In the genomic region with DNA sequence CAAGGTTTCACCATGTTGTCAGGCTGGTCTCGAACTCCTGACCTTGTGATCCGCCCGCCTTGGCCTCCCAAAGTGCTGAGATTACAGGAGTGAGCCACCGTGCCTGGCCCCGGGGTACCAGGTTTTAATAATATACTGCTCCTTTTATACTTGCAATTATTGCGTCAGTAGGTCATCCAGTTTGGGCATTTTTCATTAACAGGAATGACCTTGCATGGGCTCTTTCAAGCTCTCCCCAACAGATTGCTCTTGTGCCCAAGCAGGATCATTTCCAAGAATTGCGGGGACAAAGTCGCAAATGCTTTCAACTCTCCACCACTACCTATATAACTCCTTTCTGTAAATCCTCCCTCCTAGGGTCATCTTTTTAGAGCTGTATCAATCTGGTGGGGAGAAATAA, we compare ENCODE assay signal across 17 cellular contexts. TPM values are rescaled to one million over a fixed set of nuclear protein-coding genes. Genes with fewer than 3 reads are reported as not detected.
DNase-seq lines count a peak whose midpoint lies in the region; ATAC-seq lines count a peak whose summit lies in the region.
"Had no signal": no experiment of that assay in that cellular context is flagged by ENCODE, and none has a peak within 500 bp of the region (broad histone marks: within the 10 kb centered on the region; RNA-seq: fewer than 3 reads in every experiment).

No MANE protein-coding gene starts in this region.

- no peaks in the 10 kb centered on the region for H3K27me3 Mint-ChIP-seq in activated naive CD8-positive, alpha-beta T cell
- no peaks in the 10 kb centered on the region for H3K27me3 Mint-ChIP-seq in activated naive CD8-positive, alpha-beta T cell treated with anti-CD3 and anti-CD28 coated beads, Interleukin-2, amount 50 U/mL, for 24 hours
- no peaks in the 10 kb centered on the region for H3K27me3 Mint-ChIP-seq in T-helper 17 cell
- H3K27me3 Mint-ChIP-seq: CD4-positive, alpha-beta memory T cell had no signal

- H3K27ac Mint-ChIP-seq in activated naive CD8-positive, alpha-beta T cell, result peak overlapping the region; percentile 41
- H3K27ac Mint-ChIP-seq in activated naive CD8-positive, alpha-beta T cell treated with anti-CD3 and anti-CD28 coated beads, Interleukin-2, amount 50 U/mL, for 24 hours, result no peak overlapping the region
- peak overlapping the region; percentile 89 for H3K27ac Mint-ChIP-seq in T-helper 17 cell
- H3K27ac Mint-ChIP-seq: GM23338 had no signal

- H3K27ac ChIP-seq in effector memory CD4-positive, alpha-beta T cell (ENCODE audit: insufficient read depth, low read length, poor library complexity, severe bottlenecking), result peak overlapping the region; percentile 2
- H3K27ac ChIP-seq: 22Rv1, A549, C4-2B had no signal

- no peaks in the 10 kb centered on the region for H3K9me3 ChIP-seq in T-helper 17 cell (ENCODE audit: control insufficient read depth, low read length, poor library complexity, severe bottlenecking)
- no peaks in the 10 kb centered on the region for H3K9me3 ChIP-seq in effector memory CD4-positive, alpha-beta T cell (ENCODE audit: control insufficient read depth, low read length)
- H3K9me3 ChIP-seq: A549 had no signal

- no peak for ATAC-seq in activated naive CD8-positive, alpha-beta T cell treated with anti-CD3 and anti-CD28 coated beads, Interleukin-2, amount 50 U/mL, for 24 hours
- ATAC-seq in T-helper 17 cell (no peak), HG02798 (IDR thresholded peaks at IDR 0.05; ENCODE audit: poor library complexity, unreplicated experiment) (no peak), HG03520 (IDR thresholded peaks at IDR 0.05; ENCODE audit: unreplicated experiment) (no peak)
- ATAC-seq: A549, GM23338 had no signal

- DNase-seq in activated naive CD8-positive, alpha-beta T cell treated with anti-CD3 and anti-CD28 coated beads, Interleukin-2, amount 50 U/mL, for 24 hours, result no peak
- no peak for DNase-seq in T-helper 17 cell
- no peak for DNase-seq in effector memory CD4-positive, alpha-beta T cell
- no peak for DNase-seq in hepatic stellate cell (ENCODE audit: low spot score)
- DNase-seq: AML-193; Calu3; CD4-positive, alpha-beta memory T cell; DMS79 treated with DMSO at 0.1 percent for 48 hours; GF-D8; HCEC 1CT had no signal

- peaks cover 73% of the 10 kb centered on the region for H3K36me3 ChIP-seq in effector memory CD4-positive, alpha-beta T cell (ENCODE audit: control insufficient read depth, insufficient read depth, low read length)

- H3K4me3 Mint-ChIP-seq in activated naive CD8-positive, alpha-beta T cell, result no peak overlapping the region
- H3K4me3 Mint-ChIP-seq in activated naive CD8-positive, alpha-beta T cell treated with anti-CD3 and anti-CD28 coated beads, Interleukin-2, amount 50 U/mL, for 24 hours, result no peak overlapping the region
- no peak overlapping the region for H3K4me3 Mint-ChIP-seq in T-helper 17 cell
- H3K4me3 Mint-ChIP-seq: GM23338 had no signal

- peaks cover 13% of the 10 kb centered on the region for H3K36me3 Mint-ChIP-seq in activated naive CD8-positive, alpha-beta T cell
- peaks cover 55% of the 10 kb centered on the region for H3K36me3 Mint-ChIP-seq in activated naive CD8-positive, alpha-beta T cell treated with anti-CD3 and anti-CD28 coated beads, Interleukin-2, amount 50 U/mL, for 24 hours (ENCODE audit: low read depth)
- peaks cover 8% of the 10 kb centered on the region for H3K36me3 Mint-ChIP-seq in T-helper 17 cell (ENCODE audit: low read depth)

- H3K4me1 Mint-ChIP-seq in activated naive CD8-positive, alpha-beta T cell (ENCODE audit: low read depth), result peaks cover 59% of the 10 kb centered on the region
- H3K4me1 Mint-ChIP-seq in activated naive CD8-positive, alpha-beta T cell treated with anti-CD3 and anti-CD28 coated beads, Interleukin-2, amount 50 U/mL, for 24 hours, result peaks cover 34% of the 10 kb centered on the region
- H3K4me1 Mint-ChIP-seq in T-helper 17 cell, result peaks cover 22% of the 10 kb centered on the region
- H3K4me1 Mint-ChIP-seq: GM23338 had no signal

- no peak overlapping the region for H3K4me3 ChIP-seq in effector memory CD4-positive, alpha-beta T cell (ENCODE audit: insufficient read depth, low read depth, low read length, poor library complexity, severe bottlenecking)
- H3K4me3 ChIP-seq: A549, GM23338 had no signal

- H3K4me1 ChIP-seq in effector memory CD4-positive, alpha-beta T cell (ENCODE audit: control insufficient read depth, insufficient read depth, low read length, poor library complexity, severe bottlenecking), result peaks cover 9% of the 10 kb centered on the region

- no peaks in the 10 kb centered on the region for H3K27me3 ChIP-seq in effector memory CD4-positive, alpha-beta T cell (replicated peaks; ENCODE audit: control insufficient read depth, insufficient read depth, low read length, poor library complexity, severe bottlenecking)

- H3K9me3 Mint-ChIP-seq in activated naive CD8-positive, alpha-beta T cell (ENCODE audit: low read depth), result no peaks in the 10 kb centered on the region
- no peaks in the 10 kb centered on the region for H3K9me3 Mint-ChIP-seq in activated naive CD8-positive, alpha-beta T cell treated with anti-CD3 and anti-CD28 coated beads, Interleukin-2, amount 50 U/mL, for 24 hours
- H3K9me3 Mint-ChIP-seq: CD4-positive, alpha-beta memory T cell; GM23338 had no signal

RNA-seq across cellular contexts. Expression of gene STK38, which starts 23.8 kb away (rescaled TPM):
- 10 to 100 TPM; 85.0 to 85.5 TPM for total RNA-seq in T-helper 17 cell
